15 cellular contexts compared by ENCODE assay signal in genomic region chr10:77287647-77288120, GRCh38.
DNase-seq lines count a peak whose midpoint lies in the region; ATAC-seq, FAIRE-seq and TF ChIP-seq lines count a peak whose summit lies in the region.
"Had no signal": no experiment of that assay in that cellular context is flagged by ENCODE, and none has a peak within 500 bp of the region (broad histone marks: within the 10 kb centered on the region; RNA-seq: fewer than 3 reads in every experiment).

No MANE protein-coding gene starts in this region.

- peak overlapping the region in 1 of 2 experiments; percentile 18 for H3K18ac ChIP-seq in mesenchymal stem cell (ENCODE audit: low read depth in 1 of 2, low read length in 2 of 2)

- 64% methylated on average over 2 of the region's 2 CpGs for WGBS in mesenchymal stem cell

- H2BK15ac ChIP-seq in mesenchymal stem cell (ENCODE audit: low read depth, poor library complexity, severe bottlenecking): no peak overlapping the region

- no peaks in the 10 kb centered on the region for H3K36me3 ChIP-seq in right atrium auricular region
- no peaks in the 10 kb centered on the region for H3K36me3 ChIP-seq in mesenchymal stem cell (ENCODE audit: control insufficient read depth in 1 of 2, insufficient read depth in 2 of 2, low read depth in 1 of 2, low read length in 2 of 2)
- H3K36me3 ChIP-seq in uterus: no peaks in the 10 kb centered on the region
- H3K36me3 ChIP-seq in GM23338 (ENCODE audit: insufficient read depth): no peaks in the 10 kb centered on the region
- H3K36me3 ChIP-seq in MG63: no peaks in the 10 kb centered on the region; the same call in 1 of the 2 replicates

- no peaks in the 10 kb centered on the region for H3K27me3 ChIP-seq in right atrium auricular region
- H3K27me3 ChIP-seq in mesenchymal stem cell (ENCODE audit: control insufficient read depth in 1 of 2, insufficient read depth in 1 of 2, low read length in 2 of 2): no peaks in the 10 kb centered on the region
- H3K27me3 ChIP-seq in uterus: no peaks in the 10 kb centered on the region
- H3K27me3 ChIP-seq in GM23338 (ENCODE audit: insufficient read depth): no peaks in the 10 kb centered on the region
- H3K27me3 ChIP-seq in MG63: no peaks in the 10 kb centered on the region

- peak overlapping the region; percentile 28 for H2AK5ac ChIP-seq in mesenchymal stem cell (ENCODE audit: low read length, severe bottlenecking)

- H3K4me1 Mint-ChIP-seq in GM23338: peaks cover 56% of the 10 kb centered on the region
- H3K4me1 Mint-ChIP-seq: activated B cell treated with CpG ODN at 0.5 μM for 24 hours had no signal

- DNase-seq in Right ventricle myocardium superior (no peak), right atrium auricular region (ENCODE audit: low spot score) (no peak), RCC 7860 (ENCODE audit: low spot score) (peak; percentile 10), mesenchymal stem cell (peak; percentile 21), uterus (peak; percentile 35 to 71), GM23338 (ENCODE audit: low spot score) (no peak), MG63 (no peak)
- no peak for DNase-seq in stimulated activated naive CD8-positive, alpha-beta T cell treated with anti-CD3 and anti-CD28 coated beads, Interleukin-15, Interleukin-2, amounts not matched to agents 100 U/mL and 50 U/mL, for 24 hours
- DNase-seq: activated B cell treated with CpG ODN at 0.5 μM for 24 hours; activated T-cell treated with anti-CD3 and anti-CD28 coated beads, Interleukin-2, amount 50 U/mL, for 48 hours; NCI-H226; stimulated activated CD4-positive, alpha-beta T cell treated with anti-CD3 and anti-CD28 coated beads, Interleukin-2, amount 100 ng/mL, for 48 hours; stimulated activated naive CD8-positive, alpha-beta T cell treated with anti-CD3 and anti-CD28 coated beads, Interleukin-15, amount 100 ng/mL, for 72 hours had no signal

- no peak for FAIRE-seq in RCC 7860 (lab: Jason Lieb, UNC)
- FAIRE-seq: G401.6 had no signal

- no peak for TF ChIP-seq POLR2A in uterus (IDR thresholded peaks at IDR 0.05)

- H3K27ac ChIP-seq in right atrium auricular region (no peak overlapping the region), mesenchymal stem cell (ENCODE audit: low read length, poor library complexity, severe bottlenecking) (no peak overlapping the region), uterus (peak overlapping the region; percentile 70 to 72), GM23338 (ENCODE audit: low read depth) (no peak overlapping the region)
- H3K27ac ChIP-seq: epithelial cell of prostate had no signal

- peak overlapping the region; percentile 7 for H2BK120ac ChIP-seq in mesenchymal stem cell (ENCODE audit: low read depth, low read length)

- TF ChIP-seq CTCF in right atrium auricular region (IDR thresholded peaks at IDR 0.05) (no peak), uterus (IDR thresholded peaks at IDR 0.05) (no peak), GM23338 (conservative IDR thresholded peaks at IDR 0.05; ENCODE audit: low read depth in 2 of 2) (no peak)

- no peak overlapping the region for H2BK12ac ChIP-seq in mesenchymal stem cell (ENCODE audit: low read length in 2 of 2)

- peaks cover 9% of the 10 kb centered on the region for H3K27me3 Mint-ChIP-seq in GM23338 (ENCODE audit: insufficient read depth, low read depth, poor library complexity)

- H2AFZ ChIP-seq in mesenchymal stem cell (ENCODE audit: low read depth, low read length) (no peak overlapping the region), GM23338 (no peak overlapping the region)

- intact Hi-C loops in Right ventricle myocardium superior (cut with DNase I) (no loop called here), uterus (cut with DNase I; ENCODE audit: low total_unique reads) (no loop called here)

- peaks cover 9% of the 10 kb centered on the region; the same call in 1 of the 2 replicates for H3K9me2 ChIP-seq in GM23338 (ENCODE audit: insufficient read depth)

- H3K9me3 ChIP-seq in right atrium auricular region (no peaks in the 10 kb centered on the region), mesenchymal stem cell (ENCODE audit: control insufficient read depth, low read length) (no peaks in the 10 kb centered on the region), uterus (no peaks in the 10 kb centered on the region), MG63 (no peaks in the 10 kb centered on the region)

- H4K91ac ChIP-seq in mesenchymal stem cell (ENCODE audit: low read length): no peak overlapping the region

- no peak overlapping the region for H3K9ac ChIP-seq in mesenchymal stem cell (ENCODE audit: low read length)

- peak overlapping the region in 1 of 2 experiments; percentile 24 for H3K4ac ChIP-seq in mesenchymal stem cell (ENCODE audit: low read depth in 1 of 2, low read length in 2 of 2)

- H3K4me3 ChIP-seq in right atrium auricular region: no peak overlapping the region
- H3K4me3 ChIP-seq in mesenchymal stem cell (ENCODE audit: insufficient read depth in 1 of 2, low read depth in 1 of 2, low read length in 2 of 2): no peak overlapping the region
- H3K4me3 ChIP-seq in uterus: no peak overlapping the region
- no peak overlapping the region for H3K4me3 ChIP-seq in GM23338
- H3K4me3 ChIP-seq in MG63: no peak overlapping the region

- no peak overlapping the region for H3K14ac ChIP-seq in mesenchymal stem cell (ENCODE audit: low read length in 2 of 2)

- H3K9me3 Mint-ChIP-seq in GM23338: no peaks in the 10 kb centered on the region
- H3K9me3 Mint-ChIP-seq: activated B cell treated with CpG ODN at 0.5 μM for 24 hours; stimulated activated naive CD8-positive, alpha-beta T cell treated with anti-CD3 and anti-CD28 coated beads, Interleukin-15, amount 100 ng/mL, for 72 hours had no signal

- H3F3A ChIP-seq in GM23338 (replicated peaks; ENCODE audit: low read depth): no peaks in the 10 kb centered on the region

- no peak overlapping the region for H2BK5ac ChIP-seq in mesenchymal stem cell (ENCODE audit: low read depth, low read length, poor library complexity, severe bottlenecking)

- H4K20me1 ChIP-seq in GM23338 (replicated peaks; ENCODE audit: insufficient read depth): no peaks in the 10 kb centered on the region

- H3K4me2 ChIP-seq in mesenchymal stem cell (ENCODE audit: low read length, poor library complexity, severe bottlenecking) (no peak overlapping the region), GM23338 (no peak overlapping the region)

- no peak overlapping the region for H3K4me3 Mint-ChIP-seq in GM23338
- H3K4me3 Mint-ChIP-seq: activated B cell treated with CpG ODN at 0.5 μM for 24 hours; stimulated activated naive CD8-positive, alpha-beta T cell treated with anti-CD3 and anti-CD28 coated beads, Interleukin-15, amount 100 ng/mL, for 72 hours had no signal

- H4K8ac ChIP-seq in mesenchymal stem cell (ENCODE audit: low read length): no peak overlapping the region

- H3K4me1 ChIP-seq in right atrium auricular region: peaks cover 0 to 9% of the 10 kb centered on the region in 2 donors
- H3K4me1 ChIP-seq in mesenchymal stem cell (ENCODE audit: control insufficient read depth, insufficient read depth, low read depth, low read length): peaks cover 14% of the 10 kb centered on the region
- H3K4me1 ChIP-seq in uterus: peaks cover 3 to 11% of the 10 kb centered on the region in 2 donors
- peaks cover 61% of the 10 kb centered on the region for H3K4me1 ChIP-seq in GM23338 (ENCODE audit: insufficient read depth)

- H3K23ac ChIP-seq in mesenchymal stem cell (ENCODE audit: low read length in 2 of 2): no peak overlapping the region

- no peak overlapping the region for H3K27ac Mint-ChIP-seq in GM23338
- H3K27ac Mint-ChIP-seq: activated B cell treated with CpG ODN at 0.5 μM for 24 hours; stimulated activated naive CD8-positive, alpha-beta T cell treated with anti-CD3 and anti-CD28 coated beads, Interleukin-15, amount 100 ng/mL, for 72 hours had no signal

- H3K79me1 ChIP-seq in mesenchymal stem cell (replicated peaks; ENCODE audit: low read length, poor library complexity, severe bottlenecking): peaks cover 4% of the 10 kb centered on the region

- no peaks in the 10 kb centered on the region for H3K79me2 ChIP-seq in GM23338 (replicated peaks; ENCODE audit: insufficient read depth)

- peak; percentile 91 for ATAC-seq in Right ventricle myocardium superior (ENCODE audit: poor library complexity)
- no peak for ATAC-seq in stimulated activated naive CD8-positive, alpha-beta T cell treated with anti-CD3 and anti-CD28 coated beads, Interleukin-15, Interleukin-2, amounts not matched to agents 100 U/mL and 50 U/mL, for 24 hours
- no peak for ATAC-seq in GM23338
- ATAC-seq: stimulated activated naive CD8-positive, alpha-beta T cell treated with anti-CD3 and anti-CD28 coated beads, Interleukin-15, amount 100 ng/mL, for 72 hours had no signal

- H3K36me3 Mint-ChIP-seq in GM23338 (ENCODE audit: low read depth): no peaks in the 10 kb centered on the region

TF ChIP-seq in GM23338, 12 proteins besides CTCF, POLR2A, EP300 and RAD21 (continues in another document):
- TF ChIP-seq JUNB (IDR thresholded peaks at IDR 0.05; ENCODE audit: unreplicated experiment) (no peak), ETS1 (IDR thresholded peaks at IDR 0.05) (no peak), STAT1 (IDR thresholded peaks at IDR 0.05; ENCODE audit: unreplicated experiment) (no peak), ZNF331 (CRISPR knock-in tag; IDR thresholded peaks at IDR 0.05; ENCODE audit: low read depth) (no peak), EZH2 (IDR thresholded peaks at IDR 0.05; ENCODE audit: low read depth, unreplicated experiment) (no peak)

Comparison
In these comparisons a context has a peak if more than half of its experiments do, and no peak if none do; other contexts are left out.
1. DNase-seq: peak in RCC 7860 (single experiment), mesenchymal stem cell (single experiment) and uterus (2 of 2); none in Right ventricle myocardium superior (single experiment), right atrium auricular region (single experiment), stimulated activated naive CD8-positive, alpha-beta T cell treated with anti-CD3 and anti-CD28 coated beads, Interleukin-15, Interleukin-2, amounts not matched to agents 100 U/mL and 50 U/mL, for 24 hours (single experiment), GM23338 (single experiment) and MG63 (single experiment).
2. H3K27ac ChIP-seq: peak in uterus (2 of 2); none in right atrium auricular region (0 of 2), mesenchymal stem cell (single experiment) and GM23338 (single experiment).